Comparison of ENCODE assay signal across 10 cellular contexts in genomic region chr22:29469755-29470154, GRCh38. TPM values are rescaled to one million over a fixed set of nuclear protein-coding genes. Genes with fewer than 3 reads are reported as not detected.
DNase-seq lines count a peak whose midpoint lies in the region; ATAC-seq, FAIRE-seq and TF ChIP-seq lines count a peak whose summit lies in the region.
"Had no signal": no experiment of that assay in that cellular context is flagged by ENCODE, and none has a peak within 500 bp of the region (broad histone marks: within the 10 kb centered on the region; RNA-seq: fewer than 3 reads in every experiment).

No MANE protein-coding gene starts in this region.

- no peaks in the 10 kb centered on the region for H4K20me1 ChIP-seq in PC-3 (ENCODE audit: low read length)

- H3K9me3 Mint-ChIP-seq in Caco-2 (ENCODE audit: unreplicated experiment) = no peaks in the 10 kb centered on the region
- H3K9me3 Mint-ChIP-seq: naive thymus-derived CD8-positive, alpha-beta T cell had no signal

- H3K4me3 Mint-ChIP-seq in Caco-2 (ENCODE audit: unreplicated experiment) = peak overlapping the region; percentile 77

- H3K79me2 ChIP-seq in mesendoderm (ENCODE audit: control insufficient read depth, insufficient read depth, low read length) = no peaks in the 10 kb centered on the region
- no peaks in the 10 kb centered on the region for H3K79me2 ChIP-seq in PC-3 (ENCODE audit: low read length)

- H3K9me3 ChIP-seq in Caco-2 (no peaks in the 10 kb centered on the region), HUES48 (ENCODE audit: control insufficient read depth, insufficient read depth, low read length) (no peaks in the 10 kb centered on the region), PC-3 (ENCODE audit: low read length) (no peaks in the 10 kb centered on the region)
- H3K9me3 ChIP-seq: SJSA1 had no signal

- H3K4me1 ChIP-seq in Caco-2 = peaks cover 3% of the 10 kb centered on the region; the same call in 1 of the 2 replicates
- H3K4me1 ChIP-seq in HUES48 (ENCODE audit: control insufficient read depth, insufficient read depth, low read length) = no peaks in the 10 kb centered on the region
- H3K4me1 ChIP-seq in mesendoderm (ENCODE audit: control insufficient read depth, low read depth, low read length) = peaks cover 2% of the 10 kb centered on the region
- H3K4me1 ChIP-seq in PC-3 (ENCODE audit: insufficient read depth, low read length) = no peaks in the 10 kb centered on the region

- CTCF ChIA-PET in Caco-2 (lab: Charles Lee) = interaction anchor here (0.6 to 0.7 kb wide), 2 partner anchors 54 to 84 kb away, joined by 3 read pairs; partner anchors contain the start of gene THOC5
- CTCF ChIA-PET in PC-3 (lab: Charles Lee) = no interaction called here

- H3K23ac ChIP-seq in mesendoderm (ENCODE audit: low read length) = no peak overlapping the region

- no peak overlapping the region for H3K4ac ChIP-seq in mesendoderm (ENCODE audit: low read depth, low read length)

- H3K79me1 ChIP-seq in mesendoderm (ENCODE audit: low read length) = no peaks in the 10 kb centered on the region

- WGBS in mesendoderm (ENCODE audit: extremely low coverage, insufficient coverage, low lambda C conversion rate) = no CpG with 5 or more reads among the region's 9 CpGs

- no peak overlapping the region for H4K8ac ChIP-seq in mesendoderm (ENCODE audit: low read depth, low read length)

- intact Hi-C loops in Caco-2 (cut with micrococcal nuclease; ENCODE audit: unreplicated experiment) (loop anchor here (1.0 kb wide), 2 partner anchors 55 to 74 kb away; no protein-coding TSS in a partner anchor), PC-3 (cut with micrococcal nuclease) (no loop called here)

- peaks cover 4% of the 10 kb centered on the region for H3K27me3 Mint-ChIP-seq in Caco-2 (ENCODE audit: insufficient read depth, unreplicated experiment)

- H3F3A ChIP-seq in PC-3 (ENCODE audit: low read length, unreplicated experiment) = no peaks in the 10 kb centered on the region

- H3K4me2 ChIP-seq in mesendoderm (ENCODE audit: low read length) (peak overlapping the region; percentile 74), PC-3 (ENCODE audit: low read length) (no peak overlapping the region)

- H3K18ac ChIP-seq in mesendoderm (ENCODE audit: low read length) = no peak overlapping the region

- no peak overlapping the region for H2BK5ac ChIP-seq in mesendoderm (ENCODE audit: low read length)

- H2AK5ac ChIP-seq in mesendoderm (ENCODE audit: low read length) = no peak overlapping the region

- H2BK15ac ChIP-seq in mesendoderm (replicated peaks; ENCODE audit: low read depth) = no peak overlapping the region

- H4K5ac ChIP-seq in mesendoderm (ENCODE audit: low read length) = no peak overlapping the region

- H3K36me3 ChIP-seq in Caco-2 (ENCODE audit: control insufficient read depth, insufficient read depth, low read length) (no peaks in the 10 kb centered on the region), HUES48 (ENCODE audit: control insufficient read depth, insufficient read depth, low read length) (no peaks in the 10 kb centered on the region), bronchial epithelial cell (ENCODE audit: control insufficient read depth, insufficient read depth, low read length) (no peaks in the 10 kb centered on the region), mesendoderm (ENCODE audit: control insufficient read depth, insufficient read depth, low read length) (no peaks in the 10 kb centered on the region), PC-3 (ENCODE audit: low read depth, low read length) (no peaks in the 10 kb centered on the region)
- H3K36me3 ChIP-seq: SJSA1 had no signal

- no peaks in the 10 kb centered on the region for H3K36me3 Mint-ChIP-seq in Caco-2 (ENCODE audit: insufficient read depth, unreplicated experiment)
- H3K36me3 Mint-ChIP-seq: naive thymus-derived CD8-positive, alpha-beta T cell had no signal

- no peaks in the 10 kb centered on the region for H3K9me2 ChIP-seq in PC-3 (replicated peaks; ENCODE audit: low read length)

- no peak overlapping the region for H3K9ac ChIP-seq in HUES48 (ENCODE audit: low read depth, low read length)
- peak overlapping the region; percentile 72 for H3K9ac ChIP-seq in mesendoderm (ENCODE audit: low read length)
- no peak overlapping the region for H3K9ac ChIP-seq in PC-3 (ENCODE audit: low read length)

- no peak overlapping the region for H2BK120ac ChIP-seq in mesendoderm (ENCODE audit: low read depth, low read length)

- peak overlapping the region; percentile 43 for H3K4me3 ChIP-seq in Caco-2 (ENCODE audit: low read depth, low read length)
- peak overlapping the region; percentile 69 for H3K4me3 ChIP-seq in HUES48 (ENCODE audit: low read depth, low read length)
- H3K4me3 ChIP-seq in bronchial epithelial cell (ENCODE audit: low read depth, low read length) = peak overlapping the region; percentile 29
- peak overlapping the region; percentile 8 for H3K4me3 ChIP-seq in mesendoderm (ENCODE audit: low read length)
- no peak overlapping the region for H3K4me3 ChIP-seq in PC-3 (ENCODE audit: low read length)
- H3K4me3 ChIP-seq: SJSA1 had no signal

- H3K27ac Mint-ChIP-seq in Caco-2 (ENCODE audit: unreplicated experiment) = no peak overlapping the region

- ATAC-seq in GM21723 (IDR thresholded peaks at IDR 0.05; ENCODE audit: unreplicated experiment) (no peak), GM21367 (IDR thresholded peaks at IDR 0.05; ENCODE audit: unreplicated experiment) (no peak), GM21717 (IDR thresholded peaks at IDR 0.05; ENCODE audit: unreplicated experiment) (no peak), PC-3 (no peak)

- BruUV-seq in Caco-2 (replicated peaks; lab: Mats Ljungman, UMichigan) = no TSS peak
- BruUV-seq in PC-3 (replicated peaks; lab: Mats Ljungman, UMichigan) = no TSS peak

- FAIRE-seq in bronchial epithelial cell (lab: Jason Lieb, UNC) = no peak

- H2AFZ ChIP-seq in PC-3 (ENCODE audit: low read length) = no peak overlapping the region

- peak overlapping the region; percentile 90 for H3K56ac ChIP-seq in mesendoderm (ENCODE audit: low read length)

- POLR2A ChIA-PET in Caco-2 (lab: Charles Lee) (no interaction called here), PC-3 (lab: Charles Lee; ENCODE audit: unreplicated experiment) (no interaction called here)

- H3K4me1 Mint-ChIP-seq in Caco-2 (ENCODE audit: low read depth, unreplicated experiment) = peaks cover 6% of the 10 kb centered on the region

- no peak overlapping the region for H3K27ac ChIP-seq in HUES48 (ENCODE audit: low read depth, low read length)
- no peak overlapping the region for H3K27ac ChIP-seq in mesendoderm (ENCODE audit: low read depth, low read length)
- no peak overlapping the region for H3K27ac ChIP-seq in PC-3 (ENCODE audit: low read length)
- H3K27ac ChIP-seq: SJSA1 had no signal

- DNase-seq in Caco-2 (peak in 1 of 2 experiments; percentile 34), bronchial epithelial cell (ENCODE audit: low read depth) (no peak), mesendoderm (peak; percentile 62), PC-3 (no peak)

- TF ChIP-seq CTCF in Caco-2 (IDR thresholded peaks at IDR 0.05; ENCODE audit: insufficient read depth in 1 of 2, low read depth in 1 of 2, low read length in 1 of 2, severe bottlenecking in 1 of 2, unreplicated experiment in 1 of 2) (no peak), bronchial epithelial cell (IDR thresholded peaks at IDR 0.05; ENCODE audit: insufficient read depth, low read length, severe bottlenecking) (no peak), PC-3 (conservative IDR thresholded peaks at IDR 0.05; ENCODE audit: low read depth, low read length) (no peak)

- H3K27me3 ChIP-seq in Caco-2 (replicated peaks; ENCODE audit: control insufficient read depth, insufficient read depth, low read length) = no peaks in the 10 kb centered on the region
- H3K27me3 ChIP-seq in HUES48 (ENCODE audit: control insufficient read depth, insufficient read depth, low read length) = peaks cover 11% of the 10 kb centered on the region
- no peaks in the 10 kb centered on the region for H3K27me3 ChIP-seq in bronchial epithelial cell (ENCODE audit: control insufficient read depth, insufficient read depth, low read length)
- no peaks in the 10 kb centered on the region for H3K27me3 ChIP-seq in mesendoderm (ENCODE audit: insufficient read depth, low read length, poor library complexity)
- H3K27me3 ChIP-seq in PC-3 (ENCODE audit: low read length) = no peaks in the 10 kb centered on the region

RNA-seq across cellular contexts. Expression of gene NEFH, which starts 10.3 kb away (rescaled TPM):
- total RNA-seq in Caco-2 (2022) (not detected in 2 replicates), bronchial epithelial cell (under 0.01 and 0.13 TPM in 2 replicates), PC-3 (2014; rRNA removed) (0.29 TPM in 1 of 2 replicates, not detected in the other)
- polyA plus RNA-seq in mesendoderm (2013, experiment 1 of 2) = 1.6 TPM
- 1.6 TPM for polyA plus RNA-seq in mesendoderm (2013, experiment 2 of 2)
- total RNA-seq: SJSA1 had no signal

RNA-seq across cellular contexts. Expression of gene RFPL1, which starts 31.4 kb away (rescaled TPM):
- total RNA-seq in Caco-2 (2022) (not detected in 2 replicates), bronchial epithelial cell (not detected in 2 replicates), PC-3 (2014; rRNA removed) (not detected in 2 replicates)
- not detected for polyA plus RNA-seq in mesendoderm (2013, experiment 1 of 2)
- not detected for polyA plus RNA-seq in mesendoderm (2013, experiment 2 of 2)
- total RNA-seq: naive thymus-derived CD8-positive, alpha-beta T cell; SJSA1 had no signal
